18 cellular contexts compared by ENCODE assay signal in genomic region chr1:25472494-25472893, GRCh38. TPM values are rescaled to one million over a fixed set of nuclear protein-coding genes. Genes with fewer than 3 reads are reported as not detected.
DNase-seq lines count a peak whose midpoint lies in the region; ATAC-seq and TF ChIP-seq lines count a peak whose summit lies in the region.
"Had no signal": no experiment of that assay in that cellular context is flagged by ENCODE, and none has a peak within 500 bp of the region (broad histone marks: within the 10 kb centered on the region; RNA-seq: fewer than 3 reads in every experiment).

No MANE protein-coding gene starts in this region.

- H3K9me3 ChIP-seq in CD4-positive, alpha-beta T cell (ENCODE audit: control insufficient read depth, low read length), result no peaks in the 10 kb centered on the region
- H3K9me3 ChIP-seq: ascending aorta had no signal

- H3K27me3 Mint-ChIP-seq in CD4-positive, alpha-beta T cell, result no peaks in the 10 kb centered on the region
- H3K27me3 Mint-ChIP-seq in activated CD4-positive, alpha-beta T cell treated with anti-CD3 and anti-CD28 coated beads, Interleukin-2, amount 10 ng/mL, durations not matched to agents 7 days and 5 days, result no peaks in the 10 kb centered on the region

- H3K4me3 Mint-ChIP-seq in CD4-positive, alpha-beta T cell, result peak overlapping the region; percentile 63
- H3K4me3 Mint-ChIP-seq in activated CD4-positive, alpha-beta T cell treated with anti-CD3 and anti-CD28 coated beads, Interleukin-2, amount 10 ng/mL, durations not matched to agents 7 days and 5 days, result no peak overlapping the region
- H3K4me3 Mint-ChIP-seq: neural progenitor cell had no signal

- no peaks in the 10 kb centered on the region for H3K9me3 Mint-ChIP-seq in CD4-positive, alpha-beta T cell
- no peaks in the 10 kb centered on the region for H3K9me3 Mint-ChIP-seq in activated CD4-positive, alpha-beta T cell treated with anti-CD3 and anti-CD28 coated beads, Interleukin-2, amount 10 ng/mL, durations not matched to agents 7 days and 5 days
- H3K9me3 Mint-ChIP-seq: neural progenitor cell had no signal

- POLR2A ChIA-PET in CD4-positive, alpha-beta T cell (lab: Charles Lee), result interaction anchor here (0.8 to 1.1 kb wide), 2 partner anchors 17 to 42 kb away, joined by 3 to 5 read pairs; partner anchors contain the start of gene MACO1
- POLR2A ChIA-PET in activated CD4-positive, alpha-beta T cell treated with anti-CD3 and anti-CD28 coated beads, Interleukin-2, amount 10 ng/mL, durations not matched to agents 7 days and 5 days (lab: Charles Lee), result no interaction called here

- peaks cover 72% of the 10 kb centered on the region for H3K4me1 Mint-ChIP-seq in CD4-positive, alpha-beta T cell (ENCODE audit: low read depth)
- H3K4me1 Mint-ChIP-seq in activated CD4-positive, alpha-beta T cell treated with anti-CD3 and anti-CD28 coated beads, Interleukin-2, amount 10 ng/mL, durations not matched to agents 7 days and 5 days, result peaks cover 74% of the 10 kb centered on the region

- no peak overlapping the region for H3K4me3 ChIP-seq in GM12865 (ENCODE audit: low read depth, low read length)
- H3K4me3 ChIP-seq: ascending aorta, neural progenitor cell had no signal

- TF ChIP-seq CTCF in CD4-positive, alpha-beta T cell (IDR thresholded peaks at IDR 0.05), result no peak
- TF ChIP-seq CTCF in GM12865 (IDR thresholded peaks at IDR 0.05; ENCODE audit: insufficient read depth, low read depth, low read length, missing control alignments), result no peak

- DNase-seq in CD4-positive, alpha-beta T cell, result peak in 1 of 10 experiments; percentile 35
- DNase-seq in GM12865 (ENCODE audit: low read depth) (peak; percentile 42), NCI-H128 (lab: John Stamatoyannopoulos, UW; ENCODE audit: unreplicated experiment) (no peak), foreskin melanocyte (no peak)
- no peak for DNase-seq in activated CD4-positive, alpha-beta T cell treated with anti-CD3 and anti-CD28 coated beads, Interleukin-2, amount 10 ng/mL, durations not matched to agents 7 days and 5 days
- DNase-seq: cortex of kidney, DMS79, erythroblast, head of caudate nucleus, mammary epithelial cell, NCI-H510A treated with DMSO at 0.1 percent for 48 hours, retina had no signal

- H3K27ac ChIP-seq in CD4-positive, alpha-beta T cell (ENCODE audit: low read depth, low read length), result no peak overlapping the region
- H3K27ac ChIP-seq: ascending aorta, neural progenitor cell had no signal

- intact Hi-C loops in CD4-positive, alpha-beta T cell (cut with DNase I, micrococcal nuclease), result loop anchor here (5.0 kb wide), 1 partner anchor 40 kb away; the partner anchor contains the start of gene MACO1 (in 2 of the 2)

- no peaks in the 10 kb centered on the region for H3K27me3 ChIP-seq in CD4-positive, alpha-beta T cell (ENCODE audit: control insufficient read depth, insufficient read depth, low read length)
- H3K27me3 ChIP-seq: ascending aorta, neural progenitor cell had no signal

- CTCF ChIA-PET in CD4-positive, alpha-beta T cell (lab: Charles Lee), result no interaction called here
- CTCF ChIA-PET in activated CD4-positive, alpha-beta T cell treated with anti-CD3 and anti-CD28 coated beads, Interleukin-2, amount 10 ng/mL, durations not matched to agents 7 days and 5 days (lab: Charles Lee), result interaction anchor here (0.5 kb wide), 1 partner anchor 25 kb away, joined by 3 read pairs; no protein-coding TSS in a partner anchor

- H3K36me3 Mint-ChIP-seq in CD4-positive, alpha-beta T cell (ENCODE audit: low read depth), result peaks cover 41% of the 10 kb centered on the region
- H3K36me3 Mint-ChIP-seq in activated CD4-positive, alpha-beta T cell treated with anti-CD3 and anti-CD28 coated beads, Interleukin-2, amount 10 ng/mL, durations not matched to agents 7 days and 5 days (ENCODE audit: low read depth), result peaks cover 33% of the 10 kb centered on the region

- peak overlapping the region; percentile 95 for H3K27ac Mint-ChIP-seq in CD4-positive, alpha-beta T cell
- H3K27ac Mint-ChIP-seq in activated CD4-positive, alpha-beta T cell treated with anti-CD3 and anti-CD28 coated beads, Interleukin-2, amount 10 ng/mL, durations not matched to agents 7 days and 5 days, result peak overlapping the region; percentile 22
- H3K27ac Mint-ChIP-seq: neural progenitor cell had no signal

- peak; percentile 27 for ATAC-seq in CD4-positive, alpha-beta T cell (ENCODE audit: poor library complexity)
- ATAC-seq in esophagus mucosa, result peak; percentile 47
- no peak for ATAC-seq in HG03045 (IDR thresholded peaks at IDR 0.05; ENCODE audit: unreplicated experiment)
- ATAC-seq in HG03039 (IDR thresholded peaks at IDR 0.05; ENCODE audit: unreplicated experiment), result no peak
- ATAC-seq: Panc1 had no signal

RNA-seq across cellular contexts. Expression of gene MACO1, which starts 41.8 kb away (rescaled TPM):
- 10 to 100 TPM; 24.1 to 24.9 TPM for total RNA-seq in CD4-positive, alpha-beta T cell
- total RNA-seq in activated CD4-positive, alpha-beta T cell treated with anti-CD3 and anti-CD28 coated beads, Interleukin-2, amount 10 ng/mL, durations not matched to agents 7 days and 5 days, result 10 to 100 TPM; 18.8 to 24.9 TPM
- 15.2 TPM for total RNA-seq in esophagus mucosa

RNA-seq across cellular contexts. Expression of gene RHCE, which starts 51.9 kb away (rescaled TPM):
- total RNA-seq in CD4-positive, alpha-beta T cell, result 1 to 10 TPM in 1 of 2 experiments, under 1 TPM in 1; 0.25 to 1.1 TPM
- total RNA-seq in activated CD4-positive, alpha-beta T cell treated with anti-CD3 and anti-CD28 coated beads, Interleukin-2, amount 10 ng/mL, durations not matched to agents 7 days and 5 days, result under 1 TPM in 1 of 2 experiments, not detected in 1; 0.17 TPM
- 0.76 TPM for total RNA-seq in esophagus mucosa
- total RNA-seq: ascending aorta had no signal

Comparison
In these comparisons a context has a peak if more than half of its experiments do, and no peak if none do; other contexts are left out.
1. ATAC-seq: peak in CD4-positive, alpha-beta T cell (single experiment) and esophagus mucosa (single experiment); none in HG03045 (single experiment) and HG03039 (single experiment).